10 cellular contexts compared by ENCODE assay signal in the genomic region with DNA sequence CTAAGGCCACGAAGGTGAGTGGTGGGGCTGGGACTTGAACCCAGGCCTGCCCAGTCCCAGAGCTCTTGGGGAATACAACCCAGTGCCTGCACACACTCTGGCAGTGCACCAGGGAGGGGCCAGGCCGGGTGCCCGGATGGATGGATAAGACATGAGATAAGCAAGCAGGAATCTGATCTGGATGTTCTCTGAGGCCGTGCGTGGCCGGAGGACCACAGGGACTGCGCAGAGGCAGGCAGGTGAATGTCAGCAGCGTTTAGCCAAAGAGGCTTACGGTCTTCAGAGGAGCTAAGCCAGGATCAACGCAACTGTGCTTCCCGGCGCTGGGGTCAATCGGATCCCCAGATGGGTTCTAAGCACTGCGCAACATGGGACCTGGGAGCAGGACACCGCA. TPM values are rescaled to one million over a fixed set of nuclear protein-coding genes. Genes with fewer than 3 reads are reported as not detected.
A peak's percentile ranks its signal among the peaks of the same experiment; 100 is the strongest.
DNase-seq lines count a peak whose midpoint lies in the region; ATAC-seq and TF ChIP-seq lines count a peak whose summit lies in the region.
"Had no signal": no experiment of that assay in that cellular context is flagged by ENCODE, and none has a peak within 500 bp of the region (broad histone marks: within the 10 kb centered on the region; RNA-seq: fewer than 3 reads in every experiment).

No MANE protein-coding gene starts in this region.

- no peaks in the 10 kb centered on the region for H3F3A ChIP-seq in OCI-LY1 (ENCODE audit: insufficient read depth, low read length)

- H3K27me3 Mint-ChIP-seq in Calu3 (ENCODE audit: unreplicated experiment) (no peaks in the 10 kb centered on the region), natural killer cell (ENCODE audit: low read depth in 2 of 2) (no peaks in the 10 kb centered on the region)

- H3K4me1 Mint-ChIP-seq in Calu3 (ENCODE audit: low read depth, unreplicated experiment) (peaks cover 19% of the 10 kb centered on the region), natural killer cell (peaks cover 27 to 44% of the 10 kb centered on the region in 2 donors)

- CTCF ChIA-PET in Calu3 (lab: Charles Lee): no interaction called here

- no peaks in the 10 kb centered on the region for H3K27me3 ChIP-seq in OCI-LY1 (ENCODE audit: insufficient read depth, low read length)
- H3K27me3 ChIP-seq in ectodermal cell (ENCODE audit: control insufficient read depth, insufficient read depth, low read length, poor library complexity, severe bottlenecking): no peaks in the 10 kb centered on the region

- intact Hi-C loops in Calu3 (cut with micrococcal nuclease; ENCODE audit: unreplicated experiment): loop anchor here (1.0 kb wide), 1 partner anchor 28 kb away; no protein-coding TSS in a partner anchor
- intact Hi-C loops in natural killer cell (cut with micrococcal nuclease): no loop called here

- H3K36me3 Mint-ChIP-seq in Calu3 (ENCODE audit: insufficient read depth, unreplicated experiment) (peaks cover 51% of the 10 kb centered on the region), natural killer cell (no peaks in the 10 kb centered on the region)

- peaks cover 31% of the 10 kb centered on the region for H3K79me2 ChIP-seq in OCI-LY1 (ENCODE audit: insufficient read depth, low read length)

- H3K4me3 Mint-ChIP-seq in Calu3 (ENCODE audit: low read depth, unreplicated experiment) (peak overlapping the region; percentile 84), natural killer cell (peak overlapping the region; percentile 89)

- H3K9ac ChIP-seq in OCI-LY1 (ENCODE audit: low read length): peak overlapping the region; percentile 88

- DNase-seq in Calu3 (peak; percentile 35), natural killer cell (no peak), NCI-H748 treated with DMSO at 0.1 percent for 48 hours (lab: John Stamatoyannopoulos, UW) (no peak)
- DNase-seq in central memory CD4-positive, alpha-beta T cell: no peak

- ATAC-seq in natural killer cell (no peak), HG02759 (IDR thresholded peaks at IDR 0.05; ENCODE audit: unreplicated experiment) (no peak), HG03457 (IDR thresholded peaks at IDR 0.05; ENCODE audit: unreplicated experiment) (no peak)

- H4K20me1 ChIP-seq in OCI-LY1 (ENCODE audit: insufficient read depth, low read length): no peaks in the 10 kb centered on the region

- no peaks in the 10 kb centered on the region for H3K9me3 Mint-ChIP-seq in Calu3 (ENCODE audit: low read depth, unreplicated experiment)
- no peaks in the 10 kb centered on the region for H3K9me3 Mint-ChIP-seq in natural killer cell

- 79 to 83% methylated on average over 15 of the region's 15 CpGs for WGBS in ectodermal cell, 2 experiments

- no peak overlapping the region for H2AFZ ChIP-seq in OCI-LY1 (ENCODE audit: low read length)

- no peaks in the 10 kb centered on the region for H3K9me2 ChIP-seq in OCI-LY1 (ENCODE audit: low read depth, low read length)

- H3K4me1 ChIP-seq in OCI-LY1 (ENCODE audit: insufficient read depth, low read length, severe bottlenecking) (peaks cover 22% of the 10 kb centered on the region), ectodermal cell (ENCODE audit: control insufficient read depth, insufficient read depth, low read length) (peaks cover 9% of the 10 kb centered on the region)

- H3K9me3 ChIP-seq in OCI-LY1 (ENCODE audit: low read length): no peaks in the 10 kb centered on the region
- no peaks in the 10 kb centered on the region for H3K9me3 ChIP-seq in ectodermal cell (ENCODE audit: control insufficient read depth, low read length)

- H3K27ac ChIP-seq in OCI-LY1 (ENCODE audit: low read depth, low read length, poor library complexity, severe bottlenecking): peak overlapping the region; percentile 74
- H3K27ac ChIP-seq in ectodermal cell (ENCODE audit: insufficient read depth, low read depth, low read length, poor library complexity, severe bottlenecking): no peak overlapping the region

- peak overlapping the region; percentile 89 for H3K4me2 ChIP-seq in OCI-LY1 (ENCODE audit: low read length)

- H3K4me3 ChIP-seq in OCI-LY1 (ENCODE audit: low read depth, low read length, poor library complexity, severe bottlenecking) (peak overlapping the region; percentile 75), ectodermal cell (ENCODE audit: insufficient read depth, low read depth, low read length) (peak overlapping the region; percentile 68)

- H3K36me3 ChIP-seq in OCI-LY1 (ENCODE audit: insufficient read depth, low read length) (no peaks in the 10 kb centered on the region), ectodermal cell (ENCODE audit: control insufficient read depth, insufficient read depth, low read length) (no peaks in the 10 kb centered on the region)

- BruUV-seq in Calu3 (replicated peaks; lab: Mats Ljungman, UMichigan): no TSS peak

- no peak for TF ChIP-seq CTCF in Calu3 (IDR thresholded peaks at IDR 0.05; ENCODE audit: unreplicated experiment)
- no peak for TF ChIP-seq CTCF in OCI-LY1 (IDR thresholded peaks at IDR 0.05; ENCODE audit: low read length)
- no peak for TF ChIP-seq CTCF in natural killer cell (IDR thresholded peaks at IDR 0.05)

- H3K27ac Mint-ChIP-seq in Calu3 (ENCODE audit: unreplicated experiment): peak overlapping the region; percentile 68
- peak overlapping the region; percentile 92 to 98 for H3K27ac Mint-ChIP-seq in natural killer cell

RNA-seq across cellular contexts. Expression of a gene that starts 1.5 kb away (rescaled TPM):
- total RNA-seq in Calu3 (2022) (68.5 and 77.3 TPM in 2 replicates), natural killer cell (10 to 100 TPM; 23.9 to 42.0 (median 36.9) TPM)
- 28.3 TPM for polyA plus RNA-seq in ectodermal cell (2013, experiment 1 of 4)
- polyA plus RNA-seq in ectodermal cell (2013, experiment 2 of 4): 29.0 TPM
- polyA plus RNA-seq in ectodermal cell (2013, experiment 3 of 4): 29.8 TPM
- 30.5 TPM for polyA plus RNA-seq in ectodermal cell (2013, experiment 4 of 4)

RNA-seq across cellular contexts. Expression of a gene that starts 21.5 kb away (rescaled TPM):
- total RNA-seq in Calu3 (2022) (78.6 and 79.1 TPM in 2 replicates), natural killer cell (10 to 100 TPM; 14.5 to 21.9 (median 16.7) TPM)
- 37.4 TPM for polyA plus RNA-seq in ectodermal cell (2013, experiment 1 of 4)
- 40.2 TPM for polyA plus RNA-seq in ectodermal cell (2013, experiment 2 of 4)
- 45.5 TPM for polyA plus RNA-seq in ectodermal cell (2013, experiment 3 of 4)
- polyA plus RNA-seq in ectodermal cell (2013, experiment 4 of 4): 45.9 TPM

RNA-seq across cellular contexts. Expression of a gene that starts 56.2 kb away (rescaled TPM):
- total RNA-seq in Calu3 (2022): not detected in 2 replicates
- polyA plus RNA-seq in ectodermal cell (2013, experiment 1 of 4): 8.2 TPM
- 7.1 TPM for polyA plus RNA-seq in ectodermal cell (2013, experiment 2 of 4)
- 8.2 TPM for polyA plus RNA-seq in ectodermal cell (2013, experiment 3 of 4)
- polyA plus RNA-seq in ectodermal cell (2013, experiment 4 of 4): 11.7 TPM
- not detected for total RNA-seq in natural killer cell
- total RNA-seq: subcutaneous adipose tissue; T-helper 2 cell treated with Interferon-gamma antibody and Interleukin-4, amounts not matched to agents 100 ng/mL and 5 ng/mL, for 36 hours had no signal
